Comparison of ENCODE assay signal across 1 cellular context in the genomic region with DNA sequence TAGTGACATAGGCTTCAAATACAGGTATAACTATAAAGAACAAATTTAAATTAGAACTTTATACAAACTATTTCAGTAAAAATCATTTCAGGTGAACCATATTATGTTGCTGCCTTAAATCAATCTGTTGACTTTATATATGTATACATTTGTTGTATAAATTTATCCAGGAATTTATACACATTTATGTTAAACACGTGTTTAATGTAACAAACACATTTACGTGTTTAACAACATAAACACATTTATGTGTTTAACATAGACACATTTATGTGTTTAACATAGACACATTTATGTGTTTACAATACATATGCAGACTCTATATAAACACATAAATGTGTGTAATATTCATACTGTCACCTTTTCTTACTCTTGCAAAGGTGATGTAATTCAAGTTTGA.
A peak's percentile ranks its signal among the peaks of the same experiment; 100 is the strongest.
TF ChIP-seq lines count a peak whose summit lies in the region.

No MANE protein-coding gene starts in this region.

TF ChIP-seq in K562, 482 proteins besides CTCF, POLR2A, EP300 and RAD21 (continued from another document and continues in another):
- TF ChIP-seq, protein P1, sequence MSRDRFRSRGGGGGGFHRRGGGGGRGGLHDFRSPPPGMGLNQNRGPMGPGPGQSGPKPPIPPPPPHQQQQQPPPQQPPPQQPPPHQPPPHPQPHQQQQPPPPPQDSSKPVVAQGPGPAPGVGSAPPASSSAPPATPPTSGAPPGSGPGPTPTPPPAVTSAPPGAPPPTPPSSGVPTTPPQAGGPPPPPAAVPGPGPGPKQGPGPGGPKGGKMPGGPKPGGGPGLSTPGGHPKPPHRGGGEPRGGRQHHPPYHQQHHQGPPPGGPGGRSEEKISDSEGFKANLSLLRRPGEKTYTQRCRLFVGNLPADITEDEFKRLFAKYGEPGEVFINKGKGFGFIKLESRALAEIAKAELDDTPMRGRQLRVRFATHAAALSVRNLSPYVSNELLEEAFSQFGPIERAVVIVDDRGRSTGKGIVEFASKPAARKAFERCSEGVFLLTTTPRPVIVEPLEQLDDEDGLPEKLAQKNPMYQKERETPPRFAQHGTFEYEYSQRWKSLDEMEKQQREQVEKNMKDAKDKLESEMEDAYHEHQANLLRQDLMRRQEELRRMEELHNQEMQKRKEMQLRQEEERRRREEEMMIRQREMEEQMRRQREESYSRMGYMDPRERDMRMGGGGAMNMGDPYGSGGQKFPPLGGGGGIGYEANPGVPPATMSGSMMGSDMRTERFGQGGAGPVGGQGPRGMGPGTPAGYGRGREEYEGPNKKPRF (IDR thresholded peaks at IDR 0.05; ENCODE audit: low read depth, low read length): no peak
- TF ChIP-seq TGIF2 (CRISPR knock-in tag; IDR thresholded peaks at IDR 0.05): no peak
- TF ChIP-seq, protein P2, sequence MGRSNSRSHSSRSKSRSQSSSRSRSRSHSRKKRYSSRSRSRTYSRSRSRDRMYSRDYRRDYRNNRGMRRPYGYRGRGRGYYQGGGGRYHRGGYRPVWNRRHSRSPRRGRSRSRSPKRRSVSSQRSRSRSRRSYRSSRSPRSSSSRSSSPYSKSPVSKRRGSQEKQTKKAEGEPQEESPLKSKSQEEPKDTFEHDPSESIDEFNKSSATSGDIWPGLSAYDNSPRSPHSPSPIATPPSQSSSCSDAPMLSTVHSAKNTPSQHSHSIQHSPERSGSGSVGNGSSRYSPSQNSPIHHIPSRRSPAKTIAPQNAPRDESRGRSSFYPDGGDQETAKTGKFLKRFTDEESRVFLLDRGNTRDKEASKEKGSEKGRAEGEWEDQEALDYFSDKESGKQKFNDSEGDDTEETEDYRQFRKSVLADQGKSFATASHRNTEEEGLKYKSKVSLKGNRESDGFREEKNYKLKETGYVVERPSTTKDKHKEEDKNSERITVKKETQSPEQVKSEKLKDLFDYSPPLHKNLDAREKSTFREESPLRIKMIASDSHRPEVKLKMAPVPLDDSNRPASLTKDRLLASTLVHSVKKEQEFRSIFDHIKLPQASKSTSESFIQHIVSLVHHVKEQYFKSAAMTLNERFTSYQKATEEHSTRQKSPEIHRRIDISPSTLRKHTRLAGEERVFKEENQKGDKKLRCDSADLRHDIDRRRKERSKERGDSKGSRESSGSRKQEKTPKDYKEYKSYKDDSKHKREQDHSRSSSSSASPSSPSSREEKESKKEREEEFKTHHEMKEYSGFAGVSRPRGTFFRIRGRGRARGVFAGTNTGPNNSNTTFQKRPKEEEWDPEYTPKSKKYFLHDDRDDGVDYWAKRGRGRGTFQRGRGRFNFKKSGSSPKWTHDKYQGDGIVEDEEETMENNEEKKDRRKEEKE (IDR thresholded peaks at IDR 0.05; ENCODE audit: borderline replicate concordance in 1 of 2, control insufficient read depth in 1 of 2, low read depth in 2 of 2, low read length in 1 of 2): no peak
- TF ChIP-seq ZNF584 (CRISPR knock-in tag; IDR thresholded peaks at IDR 0.05; ENCODE audit: low read depth): no peak
- TF ChIP-seq, protein P3, sequence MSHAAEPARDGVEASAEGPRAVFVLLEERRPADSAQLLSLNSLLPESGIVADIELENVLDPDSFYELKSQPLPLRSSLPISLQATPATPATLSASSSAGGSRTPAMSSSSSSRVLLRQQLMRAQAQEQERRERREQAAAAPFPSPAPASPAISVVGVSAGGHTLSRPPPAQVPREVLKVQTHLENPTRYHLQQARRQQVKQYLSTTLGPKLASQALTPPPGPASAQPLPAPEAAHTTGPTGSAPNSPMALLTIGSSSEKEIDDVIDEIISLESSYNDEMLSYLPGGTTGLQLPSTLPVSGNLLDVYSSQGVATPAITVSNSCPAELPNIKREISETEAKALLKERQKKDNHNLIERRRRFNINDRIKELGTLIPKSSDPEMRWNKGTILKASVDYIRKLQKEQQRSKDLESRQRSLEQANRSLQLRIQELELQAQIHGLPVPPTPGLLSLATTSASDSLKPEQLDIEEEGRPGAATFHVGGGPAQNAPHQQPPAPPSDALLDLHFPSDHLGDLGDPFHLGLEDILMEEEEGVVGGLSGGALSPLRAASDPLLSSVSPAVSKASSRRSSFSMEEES (CRISPR knock-in tag; IDR thresholded peaks at IDR 0.05): no peak
- no peak for TF ChIP-seq DPF2 (IDR thresholded peaks at IDR 0.05)
- no peak for TF ChIP-seq MCM2 (IDR thresholded peaks at IDR 0.05; ENCODE audit: low read depth)
- TF ChIP-seq, protein P4, sequence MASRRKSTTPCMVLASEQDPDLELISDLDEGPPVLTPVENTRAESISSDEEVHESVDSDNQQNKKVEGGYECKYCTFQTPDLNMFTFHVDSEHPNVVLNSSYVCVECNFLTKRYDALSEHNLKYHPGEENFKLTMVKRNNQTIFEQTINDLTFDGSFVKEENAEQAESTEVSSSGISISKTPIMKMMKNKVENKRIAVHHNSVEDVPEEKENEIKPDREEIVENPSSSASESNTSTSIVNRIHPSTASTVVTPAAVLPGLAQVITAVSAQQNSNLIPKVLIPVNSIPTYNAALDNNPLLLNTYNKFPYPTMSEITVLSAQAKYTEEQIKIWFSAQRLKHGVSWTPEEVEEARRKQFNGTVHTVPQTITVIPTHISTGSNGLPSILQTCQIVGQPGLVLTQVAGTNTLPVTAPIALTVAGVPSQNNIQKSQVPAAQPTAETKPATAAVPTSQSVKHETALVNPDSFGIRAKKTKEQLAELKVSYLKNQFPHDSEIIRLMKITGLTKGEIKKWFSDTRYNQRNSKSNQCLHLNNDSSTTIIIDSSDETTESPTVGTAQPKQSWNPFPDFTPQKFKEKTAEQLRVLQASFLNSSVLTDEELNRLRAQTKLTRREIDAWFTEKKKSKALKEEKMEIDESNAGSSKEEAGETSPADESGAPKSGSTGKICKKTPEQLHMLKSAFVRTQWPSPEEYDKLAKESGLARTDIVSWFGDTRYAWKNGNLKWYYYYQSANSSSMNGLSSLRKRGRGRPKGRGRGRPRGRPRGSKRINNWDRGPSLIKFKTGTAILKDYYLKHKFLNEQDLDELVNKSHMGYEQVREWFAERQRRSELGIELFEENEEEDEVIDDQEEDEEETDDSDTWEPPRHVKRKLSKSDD (conservative IDR thresholded peaks at IDR 0.05; ENCODE audit: low read length): no peak
- peak; percentile 89; the same call in 1 of the 2 replicates for TF ChIP-seq NR2F6 (CRISPR knock-in tag; IDR thresholded peaks at IDR 0.05)
- no peak for TF ChIP-seq ILF3 (IDR thresholded peaks at IDR 0.05; ENCODE audit: borderline replicate concordance)
- TF ChIP-seq EZH2 (IDR thresholded peaks at IDR 0.05; ENCODE audit: borderline replicate concordance, low read depth, low read length): no peak
- no peak for TF ChIP-seq GABPA (tag; conservative IDR thresholded peaks at IDR 0.05; ENCODE audit: low read depth)
- no peak for TF ChIP-seq ZNF830 (CRISPR knock-in tag; IDR thresholded peaks at IDR 0.05)
- TF ChIP-seq HNRNPLL (IDR thresholded peaks at IDR 0.05; ENCODE audit: low read depth, low read length, poor library complexity, severe bottlenecking): no peak
- TF ChIP-seq, protein P5, sequence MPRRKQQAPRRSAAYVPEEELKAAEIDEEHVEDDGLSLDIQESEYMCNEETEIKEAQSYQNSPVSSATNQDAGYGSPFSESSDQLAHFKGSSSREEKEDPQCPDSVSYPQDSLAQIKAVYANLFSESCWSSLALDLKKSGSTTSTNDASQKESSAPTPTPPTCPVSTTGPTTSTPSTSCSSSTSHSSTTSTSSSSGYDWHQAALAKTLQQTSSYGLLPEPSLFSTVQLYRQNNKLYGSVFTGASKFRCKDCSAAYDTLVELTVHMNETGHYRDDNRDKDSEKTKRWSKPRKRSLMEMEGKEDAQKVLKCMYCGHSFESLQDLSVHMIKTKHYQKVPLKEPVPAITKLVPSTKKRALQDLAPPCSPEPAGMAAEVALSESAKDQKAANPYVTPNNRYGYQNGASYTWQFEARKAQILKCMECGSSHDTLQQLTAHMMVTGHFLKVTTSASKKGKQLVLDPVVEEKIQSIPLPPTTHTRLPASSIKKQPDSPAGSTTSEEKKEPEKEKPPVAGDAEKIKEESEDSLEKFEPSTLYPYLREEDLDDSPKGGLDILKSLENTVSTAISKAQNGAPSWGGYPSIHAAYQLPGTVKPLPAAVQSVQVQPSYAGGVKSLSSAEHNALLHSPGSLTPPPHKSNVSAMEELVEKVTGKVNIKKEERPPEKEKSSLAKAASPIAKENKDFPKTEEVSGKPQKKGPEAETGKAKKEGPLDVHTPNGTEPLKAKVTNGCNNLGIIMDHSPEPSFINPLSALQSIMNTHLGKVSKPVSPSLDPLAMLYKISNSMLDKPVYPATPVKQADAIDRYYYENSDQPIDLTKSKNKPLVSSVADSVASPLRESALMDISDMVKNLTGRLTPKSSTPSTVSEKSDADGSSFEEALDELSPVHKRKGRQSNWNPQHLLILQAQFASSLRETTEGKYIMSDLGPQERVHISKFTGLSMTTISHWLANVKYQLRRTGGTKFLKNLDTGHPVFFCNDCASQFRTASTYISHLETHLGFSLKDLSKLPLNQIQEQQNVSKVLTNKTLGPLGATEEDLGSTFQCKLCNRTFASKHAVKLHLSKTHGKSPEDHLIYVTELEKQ (CRISPR knock-in tag; IDR thresholded peaks at IDR 0.05): peak; percentile 83; the same call in 1 of the 2 replicates
- no peak for TF ChIP-seq TAF7 (tag; IDR thresholded peaks at IDR 0.05)
- TF ChIP-seq ZNF212 (CRISPR knock-in tag; IDR thresholded peaks at IDR 0.05): peak; percentile 29; the same call in 1 of the 2 replicates
- no peak for TF ChIP-seq NUFIP1 (IDR thresholded peaks at IDR 0.05; ENCODE audit: partially characterized antibody)
- TF ChIP-seq, protein P6, sequence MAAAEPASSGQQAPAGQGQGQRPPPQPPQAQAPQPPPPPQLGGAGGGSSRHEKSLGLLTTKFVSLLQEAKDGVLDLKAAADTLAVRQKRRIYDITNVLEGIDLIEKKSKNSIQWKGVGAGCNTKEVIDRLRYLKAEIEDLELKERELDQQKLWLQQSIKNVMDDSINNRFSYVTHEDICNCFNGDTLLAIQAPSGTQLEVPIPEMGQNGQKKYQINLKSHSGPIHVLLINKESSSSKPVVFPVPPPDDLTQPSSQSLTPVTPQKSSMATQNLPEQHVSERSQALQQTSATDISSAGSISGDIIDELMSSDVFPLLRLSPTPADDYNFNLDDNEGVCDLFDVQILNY (CRISPR knock-in tag; IDR thresholded peaks at IDR 0.05): no peak
- no peak for TF ChIP-seq ZNF41 (CRISPR knock-in tag; conservative IDR thresholded peaks at IDR 0.05)
- no peak for TF ChIP-seq POLR2AphosphoS5 (IDR thresholded peaks at IDR 0.05; ENCODE audit: control insufficient read depth, insufficient read depth, low read depth, low read length)
- TF ChIP-seq YY1 (IDR thresholded peaks at IDR 0.05; ENCODE audit: borderline replicate concordance in 1 of 3, control insufficient read depth in 1 of 3, extremely low read depth in 1 of 3, insufficient read depth in 3 of 3, insufficient read length in 1 of 3, insufficient replicate concordance in 2 of 3, low read depth in 1 of 3, low read length in 2 of 3): no peak
- TF ChIP-seq, protein P7, sequence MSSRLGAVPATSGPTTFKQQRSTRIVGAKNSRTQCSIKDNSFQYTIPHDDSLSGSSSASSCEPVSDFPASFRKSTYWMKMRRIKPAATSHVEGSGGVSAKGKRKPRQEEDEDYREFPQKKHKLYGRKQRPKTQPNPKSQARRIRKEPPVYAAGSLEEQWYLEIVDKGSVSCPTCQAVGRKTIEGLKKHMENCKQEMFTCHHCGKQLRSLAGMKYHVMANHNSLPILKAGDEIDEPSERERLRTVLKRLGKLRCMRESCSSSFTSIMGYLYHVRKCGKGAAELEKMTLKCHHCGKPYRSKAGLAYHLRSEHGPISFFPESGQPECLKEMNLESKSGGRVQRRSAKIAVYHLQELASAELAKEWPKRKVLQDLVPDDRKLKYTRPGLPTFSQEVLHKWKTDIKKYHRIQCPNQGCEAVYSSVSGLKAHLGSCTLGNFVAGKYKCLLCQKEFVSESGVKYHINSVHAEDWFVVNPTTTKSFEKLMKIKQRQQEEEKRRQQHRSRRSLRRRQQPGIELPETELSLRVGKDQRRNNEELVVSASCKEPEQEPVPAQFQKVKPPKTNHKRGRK (tag; IDR thresholded peaks at IDR 0.05): no peak
- no peak for TF ChIP-seq CCNT2 (IDR thresholded peaks at IDR 0.05; ENCODE audit: borderline replicate concordance, extremely low read depth, insufficient read length, low read depth, low read length)
- TF ChIP-seq CC2D1A (IDR thresholded peaks at IDR 0.05): no peak
- no peak for TF ChIP-seq C11orf30 (IDR thresholded peaks at IDR 0.05; ENCODE audit: low read depth)
- TF ChIP-seq, protein P8, sequence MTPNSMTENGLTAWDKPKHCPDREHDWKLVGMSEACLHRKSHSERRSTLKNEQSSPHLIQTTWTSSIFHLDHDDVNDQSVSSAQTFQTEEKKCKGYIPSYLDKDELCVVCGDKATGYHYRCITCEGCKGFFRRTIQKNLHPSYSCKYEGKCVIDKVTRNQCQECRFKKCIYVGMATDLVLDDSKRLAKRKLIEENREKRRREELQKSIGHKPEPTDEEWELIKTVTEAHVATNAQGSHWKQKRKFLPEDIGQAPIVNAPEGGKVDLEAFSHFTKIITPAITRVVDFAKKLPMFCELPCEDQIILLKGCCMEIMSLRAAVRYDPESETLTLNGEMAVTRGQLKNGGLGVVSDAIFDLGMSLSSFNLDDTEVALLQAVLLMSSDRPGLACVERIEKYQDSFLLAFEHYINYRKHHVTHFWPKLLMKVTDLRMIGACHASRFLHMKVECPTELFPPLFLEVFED (CRISPR knock-in tag; conservative IDR thresholded peaks at IDR 0.05): no peak
- peak; percentile 17; the same call in 1 of the 2 replicates for TF ChIP-seq CEBPB (tag; IDR thresholded peaks at IDR 0.05)
- TF ChIP-seq NBN (IDR thresholded peaks at IDR 0.05; ENCODE audit: low read depth): no peak
- peak; percentile 77; the same call in 1 of the 2 replicates for TF ChIP-seq ZNF354B (CRISPR knock-in tag; IDR thresholded peaks at IDR 0.05)
- no peak for TF ChIP-seq XRCC4 (IDR thresholded peaks at IDR 0.05; ENCODE audit: extremely low read depth, insufficient read depth, insufficient read length)
- peak; percentile 87; the same call in 1 of the 2 replicates for TF ChIP-seq ZNF445 (CRISPR knock-in tag; IDR thresholded peaks at IDR 0.05; ENCODE audit: low read depth)
- TF ChIP-seq, protein P9, sequence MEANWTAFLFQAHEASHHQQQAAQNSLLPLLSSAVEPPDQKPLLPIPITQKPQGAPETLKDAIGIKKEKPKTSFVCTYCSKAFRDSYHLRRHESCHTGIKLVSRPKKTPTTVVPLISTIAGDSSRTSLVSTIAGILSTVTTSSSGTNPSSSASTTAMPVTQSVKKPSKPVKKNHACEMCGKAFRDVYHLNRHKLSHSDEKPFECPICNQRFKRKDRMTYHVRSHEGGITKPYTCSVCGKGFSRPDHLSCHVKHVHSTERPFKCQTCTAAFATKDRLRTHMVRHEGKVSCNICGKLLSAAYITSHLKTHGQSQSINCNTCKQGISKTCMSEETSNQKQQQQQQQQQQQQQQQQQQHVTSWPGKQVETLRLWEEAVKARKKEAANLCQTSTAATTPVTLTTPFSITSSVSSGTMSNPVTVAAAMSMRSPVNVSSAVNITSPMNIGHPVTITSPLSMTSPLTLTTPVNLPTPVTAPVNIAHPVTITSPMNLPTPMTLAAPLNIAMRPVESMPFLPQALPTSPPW (CRISPR knock-in tag; IDR thresholded peaks at IDR 0.05): no peak
- TF ChIP-seq SRSF9 (IDR thresholded peaks at IDR 0.05; ENCODE audit: borderline replicate concordance, low read depth, low read length): no peak
- TF ChIP-seq, protein P10, sequence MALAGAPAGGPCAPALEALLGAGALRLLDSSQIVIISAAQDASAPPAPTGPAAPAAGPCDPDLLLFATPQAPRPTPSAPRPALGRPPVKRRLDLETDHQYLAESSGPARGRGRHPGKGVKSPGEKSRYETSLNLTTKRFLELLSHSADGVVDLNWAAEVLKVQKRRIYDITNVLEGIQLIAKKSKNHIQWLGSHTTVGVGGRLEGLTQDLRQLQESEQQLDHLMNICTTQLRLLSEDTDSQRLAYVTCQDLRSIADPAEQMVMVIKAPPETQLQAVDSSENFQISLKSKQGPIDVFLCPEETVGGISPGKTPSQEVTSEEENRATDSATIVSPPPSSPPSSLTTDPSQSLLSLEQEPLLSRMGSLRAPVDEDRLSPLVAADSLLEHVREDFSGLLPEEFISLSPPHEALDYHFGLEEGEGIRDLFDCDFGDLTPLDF (CRISPR knock-in tag; IDR thresholded peaks at IDR 0.05): no peak
